Comparison of ENCODE assay signal across 9 cellular contexts in genomic region chr1:211511030-211511429, GRCh38. TPM values are rescaled to one million over a fixed set of nuclear protein-coding genes. Genes with fewer than 3 reads are reported as not detected.
"Had no signal": no experiment of that assay in that cellular context is flagged by ENCODE, and none has a peak within 500 bp of the region (broad histone marks: within the 10 kb centered on the region; RNA-seq: fewer than 3 reads in every experiment).

No MANE protein-coding gene starts in this region.

- ATAC-seq: GM12878 had no signal

- FAIRE-seq: G401.6, GM12878, GM12891, GM12892, GM18507, GM19239 had no signal

- DNase-seq: GDM1, GF-D8 had no signal

- H3K4me3 ChIP-seq: GM12878 had no signal

RNA-seq across cellular contexts. Expression of gene RD3, which starts 19.1 kb away (rescaled TPM):
- total RNA-seq: G401, GM12878 had no signal
- polyA plus RNA-seq: GM12878 had no signal
